Comparison of ENCODE assay signal across 9 cellular contexts in genomic region chr7:143289421-143289820, GRCh38. TPM values are rescaled to one million over a fixed set of nuclear protein-coding genes. Genes with fewer than 3 reads are reported as not detected.
DNase-seq lines count a peak whose midpoint lies in the region; ATAC-seq and TF ChIP-seq lines count a peak whose summit lies in the region.
"Had no signal": no experiment of that assay in that cellular context is flagged by ENCODE, and none has a peak within 500 bp of the region (broad histone marks: within the 10 kb centered on the region; RNA-seq: fewer than 3 reads in every experiment).

No MANE protein-coding gene starts in this region.

- peaks cover 6% of the 10 kb centered on the region for H3K9me3 Mint-ChIP-seq in activated naive CD4-positive, alpha-beta T cell treated with anti-CD3 and anti-CD28 coated beads for 36 hours

- H3K9me3 ChIP-seq in thymus (ENCODE audit: control insufficient read depth): no peaks in the 10 kb centered on the region

- H3K27me3 Mint-ChIP-seq in activated naive CD4-positive, alpha-beta T cell treated with anti-CD3 and anti-CD28 coated beads for 36 hours (ENCODE audit: low read depth): no peaks in the 10 kb centered on the region

- intact Hi-C loops in activated naive CD4-positive, alpha-beta T cell treated with anti-CD3 and anti-CD28 coated beads for 36 hours (cut with micrococcal nuclease): loop anchor here (1.0 to 10.0 kb wide), 5 partner anchors 14 to 1535 kb away; partner anchors contain the start of genes EPHB6 and FAM131B
- intact Hi-C loops in left colon (cut with DNase I, micrococcal nuclease): no loop called here

- H3K36me3 ChIP-seq in thymus (ENCODE audit: control insufficient read depth, insufficient read depth): peaks cover 23% of the 10 kb centered on the region

- H3K27ac Mint-ChIP-seq in activated naive CD4-positive, alpha-beta T cell treated with anti-CD3 and anti-CD28 coated beads for 36 hours: peak overlapping the region; percentile 88

- peak; percentile 27 for DNase-seq in activated naive CD4-positive, alpha-beta T cell treated with anti-CD3 and anti-CD28 coated beads for 36 hours
- DNase-seq in activated naive CD4-positive, alpha-beta T cell (lab: John Stamatoyannopoulos, UW): no peak
- DNase-seq in stimulated activated CD4-positive, alpha-beta T cell treated with anti-CD3 and anti-CD28 coated beads, Interleukin-12 subunit alpha, Interleukin-12 subunit beta, amount 100 ng/mL, for 4 hours: no peak
- DNase-seq in NCI-H1694 treated with DMSO at 0.1 percent for 48 hours (lab: John Stamatoyannopoulos, UW): no peak
- DNase-seq in left colon: no peak

- H3K4me3 ChIP-seq in iPS-11a (ENCODE audit: low read depth, low read length) (peak overlapping the region; percentile 91), thymus (ENCODE audit: low read length) (peak overlapping the region; percentile 87)

- TF ChIP-seq CTCF in VCaP (conservative IDR thresholded peaks at IDR 0.05): no peak

- peaks cover 45% of the 10 kb centered on the region for H3K4me1 Mint-ChIP-seq in activated naive CD4-positive, alpha-beta T cell treated with anti-CD3 and anti-CD28 coated beads for 36 hours (ENCODE audit: low read depth)

- CTCF ChIA-PET in activated naive CD4-positive, alpha-beta T cell treated with anti-CD3 and anti-CD28 coated beads for 36 hours (lab: Charles Lee): interaction anchor here (0.7 to 3.7 kb wide), 6 partner anchors 9 to 56 kb away, joined by 3 to 24 read pairs (median 6); no protein-coding TSS in a partner anchor

- peaks cover 15% of the 10 kb centered on the region for H3K4me1 ChIP-seq in thymus (ENCODE audit: control insufficient read depth, insufficient read depth, low read length)

- H3K27ac ChIP-seq in VCaP (peak overlapping the region; percentile 94; the same call in 1 of the 2 replicates), thymus (ENCODE audit: low read depth) (no peak overlapping the region)

- peak overlapping the region; percentile 96 for H3K4me3 Mint-ChIP-seq in activated naive CD4-positive, alpha-beta T cell treated with anti-CD3 and anti-CD28 coated beads for 36 hours

- H3K27me3 ChIP-seq in thymus (ENCODE audit: control insufficient read depth, insufficient read depth): no peaks in the 10 kb centered on the region

- WGBS in thymus: 27% methylated on average over 6 of the region's 6 CpGs

- H3K36me3 Mint-ChIP-seq in activated naive CD4-positive, alpha-beta T cell treated with anti-CD3 and anti-CD28 coated beads for 36 hours (ENCODE audit: low read depth): peaks cover 52% of the 10 kb centered on the region

- ATAC-seq in left colon: no peak

RNA-seq across cellular contexts. Expression of gene CASP2, which starts 1.3 kb away (rescaled TPM):
- total RNA-seq in activated naive CD4-positive, alpha-beta T cell treated with anti-CD3 and anti-CD28 coated beads for 36 hours: 100 to 1,000 TPM; 116 to 124 TPM
- 17.5 TPM for polyA plus RNA-seq in thymus
- 10 to 100 TPM; 29.9 to 39.4 TPM for total RNA-seq in left colon

RNA-seq across cellular contexts. Expression of gene TMEM139, which starts 4.7 kb away (rescaled TPM):
- total RNA-seq in activated naive CD4-positive, alpha-beta T cell treated with anti-CD3 and anti-CD28 coated beads for 36 hours: under 1 TPM; 0.64 to 0.74 TPM
- polyA plus RNA-seq in thymus: 0.64 TPM
- 10 to 100 TPM; 21.8 to 54.1 TPM for total RNA-seq in left colon

RNA-seq across cellular contexts. Expression of gene GSTK1, which starts 26.2 kb away (rescaled TPM):
- total RNA-seq in activated naive CD4-positive, alpha-beta T cell treated with anti-CD3 and anti-CD28 coated beads for 36 hours: 100 to 1,000 TPM; 186 to 187 TPM
- polyA plus RNA-seq in thymus: 141 TPM
- 100 to 1,000 TPM; 290 to 349 TPM for total RNA-seq in left colon

RNA-seq across cellular contexts. Expression of gene CLCN1, which starts 26.5 kb away (rescaled TPM):
- not detected for total RNA-seq in activated naive CD4-positive, alpha-beta T cell treated with anti-CD3 and anti-CD28 coated beads for 36 hours
- 0.57 TPM for polyA plus RNA-seq in thymus
- total RNA-seq in left colon: not detected
- total RNA-seq: activated CD8-positive, alpha-beta memory T cell treated with anti-CD3 and anti-CD28 coated beads for 36 hours had no signal

Comparison
In these comparisons a context has a peak if more than half of its experiments do, and no peak if none do; other contexts are left out.
1. RNA of gene TMEM139, which starts 4.7 kb away (total RNA-seq): 21.8 to 54.1 TPM in left colon; 0.64 to 0.74 TPM in activated naive CD4-positive, alpha-beta T cell treated with anti-CD3 and anti-CD28 coated beads for 36 hours; every median in the first group is over 10 times any median in the second.